ENCODE assay signal across 14 cellular contexts in genomic region chr4:140260227-140260626, GRCh38.
DNase-seq lines count a peak whose midpoint lies in the region; ATAC-seq and TF ChIP-seq lines count a peak whose summit lies in the region.
"Had no signal": no experiment of that assay in that cellular context is flagged by ENCODE, and none has a peak within 500 bp of the region (broad histone marks: within the 10 kb centered on the region; RNA-seq: fewer than 3 reads in every experiment).

No MANE protein-coding gene starts in this region.

- POLR2A ChIA-PET in Panc1 (lab: Charles Lee), result interaction anchor here (0.6 kb wide), 1 partner anchor 311 kb away, joined by 4 read pairs; no protein-coding TSS in a partner anchor

- peak; percentile 67 for DNase-seq in GM03348 (ENCODE audit: low spot score)
- DNase-seq in Panc1 (ENCODE audit: low read depth, low spot score), result peak; percentile 54
- peak; percentile 84 for DNase-seq in dermis blood vessel endothelial cell
- peak; percentile 71 for DNase-seq in non-pigmented ciliary epithelial cell (ENCODE audit: low read depth)
- DNase-seq in stomach, result no peak
- DNase-seq in ascending aorta (ENCODE audit: low spot score in 2 of 2), result no peak
- no peak for DNase-seq in activated CD4-positive, alpha-beta T cell treated with anti-CD3 and anti-CD28 coated beads for 1 hour
- DNase-seq: activated CD4-positive, alpha-beta memory T cell treated with anti-CD3 and anti-CD28 coated beads, Interleukin-2, amount 10 ng/mL, durations not matched to agents 7 days and 5 days; activated gamma-delta T cell treated with Interleukin-2 at 50 U/mL for 16 hours; naive thymus-derived CD8-positive, alpha-beta T cell; NCI-H1105; sigmoid colon had no signal

- H3K4me3 ChIP-seq in Panc1 (ENCODE audit: low read depth in 2 of 2, low read length in 2 of 2), result no peak overlapping the region
- H3K4me3 ChIP-seq in stomach, result no peak overlapping the region
- no peak overlapping the region for H3K4me3 ChIP-seq in ascending aorta
- H3K4me3 ChIP-seq: sigmoid colon had no signal

- CTCF ChIA-PET in Panc1 (lab: Charles Lee), result no interaction called here

- no peaks in the 10 kb centered on the region for H3K27me3 ChIP-seq in Panc1 (ENCODE audit: control insufficient read depth, insufficient read depth, low read length)
- no peaks in the 10 kb centered on the region for H3K27me3 ChIP-seq in stomach
- no peaks in the 10 kb centered on the region for H3K27me3 ChIP-seq in ascending aorta
- H3K27me3 ChIP-seq: sigmoid colon had no signal

- ATAC-seq in Panc1 (no peak), GM19397 (IDR thresholded peaks at IDR 0.05; ENCODE audit: unreplicated experiment) (no peak)
- ATAC-seq: left lobe of liver; naive thymus-derived CD8-positive, alpha-beta T cell had no signal

- H3K27ac ChIP-seq in Panc1 (ENCODE audit: low read length) (no peak overlapping the region), stomach (no peak overlapping the region), ascending aorta (no peak overlapping the region)

- no peak for TF ChIP-seq POLR2A in stomach (IDR thresholded peaks at IDR 0.05)

- 64 to 85% (median 80%) methylated on average over 5 of the region's 5 CpGs for WGBS in stomach, 5 donors

- no TSS peak for BruUV-seq in Panc1 (replicated peaks; lab: Mats Ljungman, UMichigan)

- no peak for TF ChIP-seq CTCF in Panc1 (IDR thresholded peaks at IDR 0.05)
- no peak for TF ChIP-seq CTCF in stomach (IDR thresholded peaks at IDR 0.05)
- no peak for TF ChIP-seq CTCF in ascending aorta (IDR thresholded peaks at IDR 0.05)

- no peak for TF ChIP-seq EP300 in stomach (IDR thresholded peaks at IDR 0.05)

- no peaks in the 10 kb centered on the region for H3K9me3 ChIP-seq in Panc1 (ENCODE audit: control insufficient read depth, insufficient read depth, low read depth, low read length)
- H3K9me3 ChIP-seq in stomach, result no peaks in the 10 kb centered on the region
- H3K9me3 ChIP-seq in ascending aorta, result no peaks in the 10 kb centered on the region
- H3K9me3 ChIP-seq: sigmoid colon had no signal

- H3K36me3 ChIP-seq in Panc1 (ENCODE audit: control insufficient read depth, insufficient read depth, low read length) (no peaks in the 10 kb centered on the region), stomach (no peaks in the 10 kb centered on the region), ascending aorta (no peaks in the 10 kb centered on the region)
- H3K36me3 ChIP-seq: sigmoid colon had no signal

- H3K4me1 ChIP-seq in Panc1 (ENCODE audit: control insufficient read depth, insufficient read depth, low read length) (no peaks in the 10 kb centered on the region), stomach (no peaks in the 10 kb centered on the region), ascending aorta (no peaks in the 10 kb centered on the region)

- intact Hi-C loops in Panc1 (cut with micrococcal nuclease; ENCODE audit: unreplicated experiment) (loop anchor here (10.0 kb wide), 1 partner anchor 525 kb away; no protein-coding TSS in a partner anchor), stomach (cut with DNase I; ENCODE audit: low total_unique reads) (no loop called here), ascending aorta (cut with DNase I) (no loop called here)

- in situ Hi-C loops in Panc1 (cut with HindIII; ENCODE audit: low pct_unique_long_range_greater_than_20kb, low sequenced_read_pairs), result no loop called here

Comparison
In these comparisons a context has a peak if more than half of its experiments do, and no peak if none do; other contexts are left out.
1. DNase-seq: peak in GM03348 (single experiment), Panc1 (single experiment), dermis blood vessel endothelial cell (single experiment) and non-pigmented ciliary epithelial cell (single experiment); none in stomach (single experiment), ascending aorta (0 of 2) and activated CD4-positive, alpha-beta T cell treated with anti-CD3 and anti-CD28 coated beads for 1 hour (single experiment).